Comparison of ENCODE assay signal across 21 cellular contexts in the genomic region with DNA sequence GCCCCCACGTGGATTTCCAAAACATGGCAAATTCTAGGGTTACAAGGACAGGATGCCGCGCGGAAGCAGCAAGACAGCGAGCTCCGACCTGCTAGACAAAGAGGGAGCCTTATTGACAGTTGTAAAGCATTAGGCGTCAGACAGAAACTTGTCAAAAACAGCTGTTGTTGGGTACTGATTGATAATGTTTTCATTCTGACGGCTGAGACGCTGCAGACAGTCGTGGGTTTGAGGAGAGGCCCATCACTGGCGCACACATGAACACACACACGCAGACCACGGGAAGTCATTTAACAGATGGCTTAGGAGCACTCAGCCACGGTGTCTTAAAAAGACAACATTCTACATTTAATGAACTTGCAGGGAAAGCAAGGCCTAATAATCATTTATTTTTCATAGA.
DNase-seq lines count a peak whose midpoint lies in the region; ATAC-seq lines count a peak whose summit lies in the region.
"Had no signal": no experiment of that assay in that cellular context is flagged by ENCODE, and none has a peak within 500 bp of the region (broad histone marks: within the 10 kb centered on the region; RNA-seq: fewer than 3 reads in every experiment).

No MANE protein-coding gene starts in this region.

- ATAC-seq in HG03354 (IDR thresholded peaks at IDR 0.05; ENCODE audit: poor library complexity, severe bottlenecking, unreplicated experiment) = peak; percentile 79
- ATAC-seq: esophagus mucosa, left lobe of liver had no signal

- DNase-seq in CMK (ENCODE audit: low read depth) (peak; percentile 45), NCI-H526 treated with DMSO at 0.1 percent for 48 hours (lab: John Stamatoyannopoulos, UW) (peak; percentile 52), left kidney (ENCODE audit: low read depth, low spot score) (peak; percentile 47)
- DNase-seq in stimulated activated CD4-positive, alpha-beta T cell treated with anti-CD3 and anti-CD28 coated beads, Interleukin-1b, Interleukin-23, amount 100 ng/mL, for 48 hours = no peak
- DNase-seq in activated CD4-positive, CD25-positive, alpha-beta regulatory T cell treated with anti-CD3 and anti-CD28 coated beads, Interleukin-2, amount 50 U/mL, for 72 hours = no peak
- no peak for DNase-seq in activated effector memory CD4-positive, alpha-beta T cell treated with Interleukin-2 at 50 U/mL for 16 hours
- DNase-seq in activated effector memory CD4-positive, alpha-beta T cell treated with anti-CD3 and anti-CD28 coated beads, Interleukin-2, amount 50 U/mL, for 16 hours = no peak
- DNase-seq: activated naive CD4-positive, alpha-beta T cell treated with Interleukin-2 at 50 U/mL for 16 hours; activated T-cell treated with anti-CD3 and anti-CD28 coated beads for 4 hours; anterior cingulate cortex; CD4-positive, alpha-beta T cell; cerebellar nuclear complex; DMS79; effector CD4-positive, alpha-beta T cell; midbrain; NCI-H1694; NCI-H226; stimulated activated CD4-positive, alpha-beta T cell treated with anti-CD3 and anti-CD28 coated beads, Interleukin-12 subunit alpha, Interleukin-12 subunit beta, amount 100 ng/mL, for 4 hours had no signal

Comparison
In these comparisons a context has a peak if more than half of its experiments do, and no peak if none do; other contexts are left out.
1. DNase-seq: peak in CMK (single experiment), NCI-H526 treated with DMSO at 0.1 percent for 48 hours (single experiment) and left kidney (single experiment); none in stimulated activated CD4-positive, alpha-beta T cell treated with anti-CD3 and anti-CD28 coated beads, Interleukin-1b, Interleukin-23, amount 100 ng/mL, for 48 hours (single experiment), activated CD4-positive, CD25-positive, alpha-beta regulatory T cell treated with anti-CD3 and anti-CD28 coated beads, Interleukin-2, amount 50 U/mL, for 72 hours (single experiment), activated effector memory CD4-positive, alpha-beta T cell treated with Interleukin-2 at 50 U/mL for 16 hours (single experiment) and activated effector memory CD4-positive, alpha-beta T cell treated with anti-CD3 and anti-CD28 coated beads, Interleukin-2, amount 50 U/mL, for 16 hours (single experiment).